20 cellular contexts compared by ENCODE assay signal in genomic region chr4:159698336-159698735, GRCh38.
A peak's percentile ranks its signal among the peaks of the same experiment; 100 is the strongest.
DNase-seq lines count a peak whose midpoint lies in the region; ATAC-seq, FAIRE-seq and TF ChIP-seq lines count a peak whose summit lies in the region.
"Had no signal": no experiment of that assay in that cellular context is flagged by ENCODE, and none has a peak within 500 bp of the region (broad histone marks: within the 10 kb centered on the region; RNA-seq: fewer than 3 reads in every experiment).

No MANE protein-coding gene starts in this region.

- H3K9ac ChIP-seq in astrocyte (ENCODE audit: low read length) = no peak overlapping the region

- no peak overlapping the region for H3K27ac ChIP-seq in astrocyte (ENCODE audit: low read depth, low read length)
- H3K27ac ChIP-seq: A549 had no signal

- DNase-seq in HT-29 (ENCODE audit: low spot score) = peak; percentile 19
- peak; percentile 68 for DNase-seq in astrocyte (ENCODE audit: low read depth)
- DNase-seq in kidney tubule cell (ENCODE audit: low spot score) = peak; percentile 3
- peak; percentile 7 for DNase-seq in renal cortical epithelial cell (ENCODE audit: low read depth)
- DNase-seq in D721Med (ENCODE audit: insufficient read length, low spot score) = no peak
- DNase-seq in stimulated activated naive CD8-positive, alpha-beta T cell treated with anti-CD3 and anti-CD28 coated beads, Interleukin-15, Interleukin-2, amounts not matched to agents 100 U/mL and 50 U/mL, for 24 hours = no peak
- DNase-seq: C1 segment of cervical spinal cord, DMS 273 treated with DMSO at 0.1 percent for 48 hours, GDM1, GOT3, NCI-H1417 treated with DMSO at 0.1 percent for 48 hours, NCI-H1930, NCI-H748 treated with DMSO at 0.1 percent for 48 hours, RPMI8226 had no signal

- H3K4me1 Mint-ChIP-seq in astrocyte (ENCODE audit: low read depth, unreplicated experiment) = peaks cover 17% of the 10 kb centered on the region

- ATAC-seq in HG03469 (IDR thresholded peaks at IDR 0.05; ENCODE audit: unreplicated experiment) (no peak), GM18907 (IDR thresholded peaks at IDR 0.05; ENCODE audit: unreplicated experiment) (no peak)
- no peak for ATAC-seq in stimulated activated naive CD8-positive, alpha-beta T cell treated with anti-CD3 and anti-CD28 coated beads, Interleukin-15, Interleukin-2, amounts not matched to agents 100 U/mL and 50 U/mL, for 24 hours
- ATAC-seq: A549 had no signal

- H3K4me2 ChIP-seq in astrocyte (ENCODE audit: low read length) = no peak overlapping the region
- H3K4me2 ChIP-seq: A549 had no signal

- H4K20me1 ChIP-seq in astrocyte (ENCODE audit: insufficient read depth, low read length) = no peaks in the 10 kb centered on the region

- no peaks in the 10 kb centered on the region for H3K9me3 Mint-ChIP-seq in astrocyte (ENCODE audit: unreplicated experiment)

- no peaks in the 10 kb centered on the region for H3K27me3 ChIP-seq in astrocyte (ENCODE audit: insufficient read depth, low read length)

- no peak overlapping the region for H2AFZ ChIP-seq in astrocyte (ENCODE audit: low read depth, low read length)

- H3K9me3 ChIP-seq in astrocyte (ENCODE audit: insufficient read depth, low read depth, low read length) = peaks cover 3% of the 10 kb centered on the region
- H3K9me3 ChIP-seq: A549 had no signal

- H3K27ac Mint-ChIP-seq in astrocyte (ENCODE audit: unreplicated experiment) = peak overlapping the region; percentile 97

- H3K79me2 ChIP-seq in astrocyte (ENCODE audit: insufficient read depth, low read length) = no peaks in the 10 kb centered on the region

- H3K4me1 ChIP-seq in astrocyte (ENCODE audit: insufficient read depth, low read length) = no peaks in the 10 kb centered on the region
- H3K4me1 ChIP-seq: A549 had no signal

- H3K4me3 ChIP-seq in astrocyte (ENCODE audit: insufficient read depth, low read depth, low read length) = no peak overlapping the region
- H3K4me3 ChIP-seq: A549 had no signal

- TF ChIP-seq CTCF in astrocyte (IDR thresholded peaks at IDR 0.05; ENCODE audit: insufficient read depth, low read depth, low read length) = no peak
- no peak for TF ChIP-seq CTCF in D721Med (IDR thresholded peaks at IDR 0.05; ENCODE audit: insufficient read depth, missing control alignments)

- H3K36me3 ChIP-seq in astrocyte (ENCODE audit: insufficient read depth, low read length) = no peaks in the 10 kb centered on the region

- FAIRE-seq in astrocyte (lab: Jason Lieb, UNC) (no peak), D721Med (lab: Jason Lieb, UNC) (no peak)
- FAIRE-seq: A549, GM12891, GM18507, HTR-8/SVneo had no signal

- H3K36me3 Mint-ChIP-seq in astrocyte (ENCODE audit: low read depth, unreplicated experiment) = no peaks in the 10 kb centered on the region

- H3K4me3 Mint-ChIP-seq in astrocyte (ENCODE audit: unreplicated experiment) = no peak overlapping the region

- no peaks in the 10 kb centered on the region for H3K27me3 Mint-ChIP-seq in astrocyte (ENCODE audit: low read depth, unreplicated experiment)

Comparison
In these comparisons a context has a peak if more than half of its experiments do, and no peak if none do; other contexts are left out.
1. DNase-seq: peak in HT-29 (single experiment), astrocyte (single experiment), kidney tubule cell (single experiment) and renal cortical epithelial cell (single experiment); none in D721Med (single experiment) and stimulated activated naive CD8-positive, alpha-beta T cell treated with anti-CD3 and anti-CD28 coated beads, Interleukin-15, Interleukin-2, amounts not matched to agents 100 U/mL and 50 U/mL, for 24 hours (single experiment).